Comparison of ENCODE assay signal across 17 cellular contexts in the genomic region with DNA sequence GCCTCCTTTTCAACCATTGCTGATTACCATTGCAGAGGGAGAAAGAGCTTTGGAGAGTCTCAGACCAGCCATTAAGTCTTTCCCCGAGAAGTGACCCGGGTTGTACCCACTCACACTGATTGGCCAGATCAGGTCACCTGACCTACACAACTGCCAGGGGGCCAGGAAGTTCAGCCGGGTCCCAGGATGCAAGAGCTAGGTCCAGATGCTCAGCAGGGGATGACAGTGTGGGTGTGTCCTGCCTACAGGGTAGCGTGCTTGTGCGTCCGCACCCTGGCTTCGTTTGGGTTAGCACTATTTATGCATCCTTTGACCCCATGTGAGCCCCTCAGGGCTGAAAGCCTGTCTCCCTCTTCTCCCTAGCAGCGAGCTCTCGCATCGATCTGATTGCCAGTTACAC.
A peak's percentile ranks its signal among the peaks of the same experiment; 100 is the strongest.
DNase-seq lines count a peak whose midpoint lies in the region; ATAC-seq, FAIRE-seq and TF ChIP-seq lines count a peak whose summit lies in the region.
"Had no signal": no experiment of that assay in that cellular context is flagged by ENCODE, and none has a peak within 500 bp of the region (broad histone marks: within the 10 kb centered on the region; RNA-seq: fewer than 3 reads in every experiment).

No MANE protein-coding gene starts in this region.

- H3K4me1 Mint-ChIP-seq in activated CD8-positive, alpha-beta T cell treated with anti-CD3 and anti-CD28 coated beads, Interleukin-2, amount 10 ng/mL, durations not matched to agents 7 days and 5 days (ENCODE audit: low read depth): no peaks in the 10 kb centered on the region
- no peaks in the 10 kb centered on the region for H3K4me1 Mint-ChIP-seq in activated CD8-positive, alpha-beta T cell treated with anti-CD3 and anti-CD28 coated beads for 36 hours (ENCODE audit: low read depth)
- H3K4me1 Mint-ChIP-seq in WTC11: peaks cover 16% of the 10 kb centered on the region; the same call in 1 of the 2 replicates
- no peaks in the 10 kb centered on the region for H3K4me1 Mint-ChIP-seq in activated T-cell treated with anti-CD3 and anti-CD28 coated beads, Interleukin-2, amount 50 U/mL, for 24 hours (ENCODE audit: low read depth)
- H3K4me1 Mint-ChIP-seq: B cell had no signal

- no peak for TF ChIP-seq CTCF in activated CD8-positive, alpha-beta T cell treated with anti-CD3 and anti-CD28 coated beads for 36 hours (IDR thresholded peaks at IDR 0.05)
- TF ChIP-seq CTCF in WTC11 (IDR thresholded peaks at IDR 0.05) (no peak), HepG2 (CRISPR knock-in tag; IDR thresholded peaks at IDR 0.05) (no peak)

- H3K36me3 ChIP-seq in HepG2 (replicated peaks in 1 of 2; ENCODE audit: control insufficient read depth in 1 of 2, insufficient read depth in 2 of 2, low read length in 2 of 2): no peaks in the 10 kb centered on the region

- no peak for FAIRE-seq in HepG2 (lab: Jason Lieb, UNC)

- TF ChIP-seq EP300 in HepG2 (IDR thresholded peaks at IDR 0.05; ENCODE audit: low read depth in 2 of 2, low read length in 2 of 2) (no peak), HepG2 (CRISPR knock-in tag; IDR thresholded peaks at IDR 0.05; ENCODE audit: borderline replicate concordance) (no peak)

- no peak overlapping the region for H3K4me3 Mint-ChIP-seq in activated CD8-positive, alpha-beta T cell treated with anti-CD3 and anti-CD28 coated beads, Interleukin-2, amount 10 ng/mL, durations not matched to agents 7 days and 5 days
- H3K4me3 Mint-ChIP-seq in activated CD8-positive, alpha-beta T cell treated with anti-CD3 and anti-CD28 coated beads for 36 hours: no peak overlapping the region
- H3K4me3 Mint-ChIP-seq in WTC11: no peak overlapping the region
- no peak overlapping the region for H3K4me3 Mint-ChIP-seq in activated T-cell treated with anti-CD3 and anti-CD28 coated beads, Interleukin-2, amount 50 U/mL, for 24 hours
- H3K4me3 Mint-ChIP-seq: B cell had no signal

- peak; percentile 13 for DNase-seq in activated CD8-positive, alpha-beta T cell treated with anti-CD3 and anti-CD28 coated beads, Interleukin-2, amount 10 ng/mL, durations not matched to agents 7 days and 5 days
- no peak for DNase-seq in activated CD8-positive, alpha-beta T cell treated with anti-CD3 and anti-CD28 coated beads for 36 hours
- DNase-seq in WTC11 (ENCODE audit: low spot score) (no peak), HepG2 (ENCODE audit: low spot score) (no peak), sciatic nerve (ENCODE audit: low spot score) (peak; percentile 50), SW 1271 (lab: John Stamatoyannopoulos, UW) (no peak)
- DNase-seq in activated effector memory CD4-positive, alpha-beta T cell treated with Interleukin-2 at 50 U/mL for 16 hours: no peak
- no peak for DNase-seq in activated T-cell treated with anti-CD3 and anti-CD28 coated beads, Interleukin-2, amount 50 U/mL, for 24 hours
- DNase-seq: 8988T, DMS79 treated with DMSO at 0.1 percent for 48 hours, MV-4-11, NCI-H1417, NCI-H187 treated with DMSO at 0.1 percent for 48 hours, NCI-H226, NCI-H82 had no signal

- H3K36me3 Mint-ChIP-seq in activated CD8-positive, alpha-beta T cell treated with anti-CD3 and anti-CD28 coated beads, Interleukin-2, amount 10 ng/mL, durations not matched to agents 7 days and 5 days (ENCODE audit: low read depth): no peaks in the 10 kb centered on the region
- no peaks in the 10 kb centered on the region for H3K36me3 Mint-ChIP-seq in activated CD8-positive, alpha-beta T cell treated with anti-CD3 and anti-CD28 coated beads for 36 hours (ENCODE audit: low read depth)
- H3K36me3 Mint-ChIP-seq in WTC11: no peaks in the 10 kb centered on the region
- H3K36me3 Mint-ChIP-seq in activated T-cell treated with anti-CD3 and anti-CD28 coated beads, Interleukin-2, amount 50 U/mL, for 24 hours (ENCODE audit: low read depth): no peaks in the 10 kb centered on the region

- H3K79me2 ChIP-seq in HepG2 (ENCODE audit: insufficient read depth, low read length): no peaks in the 10 kb centered on the region

- peak overlapping the region; percentile 80 for H3K27ac ChIP-seq in HepG2 (ENCODE audit: extremely low read length, insufficient read depth, low read length)
- H3K27ac ChIP-seq: KMS-11 had no signal

- no peak for ATAC-seq in activated CD8-positive, alpha-beta T cell treated with anti-CD3 and anti-CD28 coated beads, Interleukin-2, amount 10 ng/mL, durations not matched to agents 7 days and 5 days
- no peak for ATAC-seq in activated CD8-positive, alpha-beta T cell treated with anti-CD3 and anti-CD28 coated beads for 36 hours
- ATAC-seq in WTC11 (no peak), HepG2 (no peak), sciatic nerve (peak; percentile 67)

- POLR2A ChIA-PET in activated CD8-positive, alpha-beta T cell treated with anti-CD3 and anti-CD28 coated beads, Interleukin-2, amount 10 ng/mL, durations not matched to agents 7 days and 5 days (lab: Charles Lee): no interaction called here
- POLR2A ChIA-PET in activated CD8-positive, alpha-beta T cell treated with anti-CD3 and anti-CD28 coated beads for 36 hours (lab: Charles Lee): no interaction called here
- POLR2A ChIA-PET in WTC11 (lab: Charles Lee) (no interaction called here), HepG2 (lab: Yijun Ruan, JAX) (interaction anchor here (0.9 to 2.2 kb wide), 3 partner anchors 54 to 86 kb away, joined by 3 to 13 read pairs (median 3); no protein-coding TSS in a partner anchor)

- H3K27me3 Mint-ChIP-seq in activated CD8-positive, alpha-beta T cell treated with anti-CD3 and anti-CD28 coated beads, Interleukin-2, amount 10 ng/mL, durations not matched to agents 7 days and 5 days (ENCODE audit: low read depth): no peaks in the 10 kb centered on the region
- peaks cover 12% of the 10 kb centered on the region for H3K27me3 Mint-ChIP-seq in activated CD8-positive, alpha-beta T cell treated with anti-CD3 and anti-CD28 coated beads for 36 hours
- no peaks in the 10 kb centered on the region for H3K27me3 Mint-ChIP-seq in WTC11 (ENCODE audit: low read depth)
- H3K27me3 Mint-ChIP-seq in activated T-cell treated with anti-CD3 and anti-CD28 coated beads, Interleukin-2, amount 50 U/mL, for 24 hours: peaks cover 10% of the 10 kb centered on the region

- H3K9me3 ChIP-seq in HepG2 (ENCODE audit: low read length): no peaks in the 10 kb centered on the region

- H3K9me3 Mint-ChIP-seq in activated CD8-positive, alpha-beta T cell treated with anti-CD3 and anti-CD28 coated beads, Interleukin-2, amount 10 ng/mL, durations not matched to agents 7 days and 5 days (ENCODE audit: insufficient read depth): no peaks in the 10 kb centered on the region
- no peaks in the 10 kb centered on the region for H3K9me3 Mint-ChIP-seq in activated CD8-positive, alpha-beta T cell treated with anti-CD3 and anti-CD28 coated beads for 36 hours
- H3K9me3 Mint-ChIP-seq in WTC11: 0 out of 2 replicates have a peak, but pooled peaks cover 3% of the 10 kb centered on the region
- no peaks in the 10 kb centered on the region for H3K9me3 Mint-ChIP-seq in activated T-cell treated with anti-CD3 and anti-CD28 coated beads, Interleukin-2, amount 50 U/mL, for 24 hours

- CTCF ChIA-PET in activated CD8-positive, alpha-beta T cell treated with anti-CD3 and anti-CD28 coated beads, Interleukin-2, amount 10 ng/mL, durations not matched to agents 7 days and 5 days (lab: Charles Lee): interaction anchor here (0.8 kb wide), 1 partner anchor 10 kb away, joined by 3 read pairs; no protein-coding TSS in a partner anchor
- CTCF ChIA-PET in activated CD8-positive, alpha-beta T cell treated with anti-CD3 and anti-CD28 coated beads for 36 hours (lab: Charles Lee): interaction anchor here (2.3 kb wide), 1 partner anchor 10 kb away, joined by 9 read pairs; no protein-coding TSS in a partner anchor
- CTCF ChIA-PET in WTC11 (lab: Charles Lee) (interaction anchor here (0.9 to 1.4 kb wide), 3 partner anchors 8 to 131 kb away, joined by 3 to 4 read pairs (median 3); no protein-coding TSS in a partner anchor), HepG2 (lab: Yijun Ruan, JAX; ENCODE audit: low intra/inter-chr PET ratio, low total read pairs) (interaction anchor here (1.7 to 2.1 kb wide), 3 partner anchors 131 to 257 kb away, joined by 6 to 14 read pairs (median 8); no protein-coding TSS in a partner anchor)

- no peaks in the 10 kb centered on the region for H3K27me3 ChIP-seq in HepG2 (ENCODE audit: control insufficient read depth in 1 of 2, insufficient read depth in 2 of 2, low read length in 2 of 2)

- no peak overlapping the region for H2AFZ ChIP-seq in HepG2 (ENCODE audit: low read length)

- no peak overlapping the region for H3K27ac Mint-ChIP-seq in activated CD8-positive, alpha-beta T cell treated with anti-CD3 and anti-CD28 coated beads, Interleukin-2, amount 10 ng/mL, durations not matched to agents 7 days and 5 days
- no peak overlapping the region for H3K27ac Mint-ChIP-seq in activated CD8-positive, alpha-beta T cell treated with anti-CD3 and anti-CD28 coated beads for 36 hours
- no peak overlapping the region for H3K27ac Mint-ChIP-seq in WTC11
- no peak overlapping the region for H3K27ac Mint-ChIP-seq in activated T-cell treated with anti-CD3 and anti-CD28 coated beads, Interleukin-2, amount 50 U/mL, for 24 hours
- H3K27ac Mint-ChIP-seq: B cell had no signal

- no TSS peak for BruUV-seq in HepG2 (replicated peaks; lab: Mats Ljungman, UMichigan)

- intact Hi-C loops in activated CD8-positive, alpha-beta T cell treated with anti-CD3 and anti-CD28 coated beads for 36 hours (cut with micrococcal nuclease): no loop called here
- intact Hi-C loops in HepG2 (cut with micrococcal nuclease; ENCODE audit: unreplicated experiment) (loop anchor here (2.0 to 5.0 kb wide), 6 partner anchors 25 to 258 kb away; no protein-coding TSS in a partner anchor), sciatic nerve (cut with DNase I) (no loop called here)

- WGBS in HepG2 (ENCODE audit: low lambda C conversion rate): 76% methylated on average over 9 of the region's 10 CpGs

- TF ChIP-seq POLR2A in HepG2 (IDR thresholded peaks at IDR 0.05; ENCODE audit: insufficient read depth in 1 of 2, low read depth in 2 of 2, low read length in 2 of 2): no peak

- H3K4me1 ChIP-seq in HepG2 (ENCODE audit: insufficient read depth, low read length): peaks cover 57% of the 10 kb centered on the region

- peak overlapping the region; percentile 13; the same call in 1 of the 2 replicates for H3K4me2 ChIP-seq in HepG2 (ENCODE audit: low read depth, low read length)
- H3K4me2 ChIP-seq: KMS-11 had no signal

- in situ Hi-C loops in HepG2 (cut with HindIII; ENCODE audit: extremely low pct_ligation_motif_present, low pct_unique_long_range_greater_than_20kb): loop anchor here (5.0 to 10.0 kb wide), 4 partner anchors 53 to 415 kb away; no protein-coding TSS in a partner anchor

- no peak overlapping the region for H3K9ac ChIP-seq in HepG2 (ENCODE audit: insufficient read depth, low read depth, low read length)
- H3K9ac ChIP-seq: KMS-11 had no signal

- no peak for TF ChIP-seq RAD21 in HepG2 (CRISPR knock-in tag; IDR thresholded peaks at IDR 0.05)

- no peaks in the 10 kb centered on the region for H4K20me1 ChIP-seq in HepG2 (ENCODE audit: insufficient read depth, low read length)

- no peak overlapping the region for H3K4me3 ChIP-seq in HepG2 (replicated peaks in 1 of 3; ENCODE audit: insufficient read depth in 1 of 3, low read depth in 2 of 3, low read length in 3 of 3)

TF ChIP-seq in HepG2, 621 proteins besides CTCF, POLR2A, EP300 and RAD21 (continues in another document):
- TF ChIP-seq MAZ (IDR thresholded peaks at IDR 0.05; ENCODE audit: borderline replicate concordance, low read depth, low read length) (no peak), MAZ (CRISPR knock-in tag; IDR thresholded peaks at IDR 0.05; ENCODE audit: low read depth) (0 out of 2 replicates have a peak, but pooled peaks have one; percentile 22)

Comparison
In these comparisons a context has a peak if more than half of its experiments do, and no peak if none do; other contexts are left out.
1. DNase-seq: peak in activated CD8-positive, alpha-beta T cell treated with anti-CD3 and anti-CD28 coated beads, Interleukin-2, amount 10 ng/mL, durations not matched to agents 7 days and 5 days (single experiment) and sciatic nerve (single experiment); none in activated CD8-positive, alpha-beta T cell treated with anti-CD3 and anti-CD28 coated beads for 36 hours (single experiment), WTC11 (single experiment), HepG2 (single experiment), activated effector memory CD4-positive, alpha-beta T cell treated with Interleukin-2 at 50 U/mL for 16 hours (single experiment), activated T-cell treated with anti-CD3 and anti-CD28 coated beads, Interleukin-2, amount 50 U/mL, for 24 hours (single experiment) and SW 1271 (0 of 2).